ENCODE assay signal across 1 cellular context in genomic region chr3:141876381-141876890, GRCh38.
TF ChIP-seq lines count a peak whose summit lies in the region.

ATP1B3 (plus strand) TSS chr3:141876643; CDS start chr3:141876802, 159 bp downstream.

TF ChIP-seq in K562, 482 proteins besides CTCF, POLR2A, EP300 and RAD21 (continued from another document and continues in another):
- TF ChIP-seq PRDM10 (IDR thresholded peaks at IDR 0.05; ENCODE audit: partially characterized antibody) (no peak), CGGBP1 (CRISPR knock-in tag; IDR thresholded peaks at IDR 0.05) (peak; percentile 69; the same call in 1 of the 2 replicates), ETV6 (IDR thresholded peaks at IDR 0.05; ENCODE audit: borderline replicate concordance in 1 of 2, low read depth in 2 of 2, low read length in 1 of 2) (no peak), ETV6 (CRISPR knock-in tag; IDR thresholded peaks at IDR 0.05; ENCODE audit: borderline replicate concordance) (no peak), CREB5 (CRISPR knock-in tag; IDR thresholded peaks at IDR 0.05) (no peak), KLF1 (tag; IDR thresholded peaks at IDR 0.05) (no peak), SMAD4 (CRISPR knock-in tag; conservative IDR thresholded peaks at IDR 0.05) (peak; percentile 57; the same call in 1 of the 2 replicates), ZNF778 (CRISPR knock-in tag; IDR thresholded peaks at IDR 0.05) (no peak), FUS (optimal IDR thresholded peaks at IDR 0.05; ENCODE audit: low read depth, low read length) (peak; percentile 25), GTF2F1 (IDR thresholded peaks at IDR 0.05; ENCODE audit: low read depth, low read length) (peak; percentile 58; the same call in 1 of the 2 replicates), RBFOX2 (IDR thresholded peaks at IDR 0.05; ENCODE audit: low read depth, low read length) (peak; percentile 94), ZC3H11A (IDR thresholded peaks at IDR 0.05; ENCODE audit: low read depth, low read length) (no peak), ZFX (CRISPR knock-in tag; IDR thresholded peaks at IDR 0.05) (peak; percentile 73), TAF1 (IDR thresholded peaks at IDR 0.05; ENCODE audit: control insufficient read depth, extremely low read depth, insufficient read depth, low read length, severe bottlenecking) (peak; percentile 88), PHF8 (IDR thresholded peaks at IDR 0.05; ENCODE audit: borderline replicate concordance, low read length) (peak; percentile 64; the same call in 1 of the 2 replicates), SIRT6 (IDR thresholded peaks at IDR 0.05; ENCODE audit: low read depth, low read length) (no peak), NRF1 (conservative IDR thresholded peaks at IDR 0.05 in 1 of 2, IDR thresholded peaks at IDR 0.05 in 1 of 2) (peak in 1 of 2 experiments; percentile 26; a peak in 2 of 4 replicates), NONO (IDR thresholded peaks at IDR 0.05; ENCODE audit: low read depth in 2 of 2, low read length in 1 of 2) (peak in 1 of 2 experiments; percentile 91; a peak in 2 of 4 replicates), MAZ (CRISPR knock-in tag; conservative IDR thresholded peaks at IDR 0.05 in 1 of 2, IDR thresholded peaks at IDR 0.05 in 1 of 2) (peak in 1 of 2 experiments; percentile 3; a peak in 1 of 4 replicates), ZC3H4 (CRISPR knock-in tag; IDR thresholded peaks at IDR 0.05; ENCODE audit: borderline replicate concordance) (0 out of 2 replicates have a peak, but pooled peaks have one; percentile 60), ZNF511 (CRISPR knock-in tag; IDR thresholded peaks at IDR 0.05) (no peak), ILF3 (IDR thresholded peaks at IDR 0.05; ENCODE audit: borderline replicate concordance) (no peak), NFYB (IDR thresholded peaks at IDR 0.05; ENCODE audit: extremely low read depth, insufficient read length) (peak; percentile 21), ARID4B (CRISPR knock-in tag; IDR thresholded peaks at IDR 0.05) (peak; percentile 28; the same call in 1 of the 2 replicates), ZNF280B (CRISPR knock-in tag; IDR thresholded peaks at IDR 0.05) (no peak), ZC3H8 (IDR thresholded peaks at IDR 0.05) (no peak), HDAC1 (IDR thresholded peaks at IDR 0.05) (peak in 1 of 2 experiments; percentile 39; a peak in 1 of 4 replicates), TOE1 (IDR thresholded peaks at IDR 0.05; ENCODE audit: borderline replicate concordance) (no peak), TOE1 (CRISPR knock-in tag; IDR thresholded peaks at IDR 0.05; ENCODE audit: borderline replicate concordance, low read depth) (no peak), POLR2H (tag; IDR thresholded peaks at IDR 0.05; ENCODE audit: low read depth) (peak; percentile 87), BCLAF1 (IDR thresholded peaks at IDR 0.05; ENCODE audit: borderline replicate concordance in 1 of 2, control insufficient read depth in 1 of 2, low read depth in 2 of 2, low read length in 1 of 2) (no peak), MYC (IDR thresholded peaks at IDR 0.05; ENCODE audit: low read depth, low read length) (peak; percentile 4; the same call in 1 of the 2 replicates), MYC (CRISPR knock-in tag; IDR thresholded peaks at IDR 0.05; ENCODE audit: borderline replicate concordance, low read depth) (no peak), HMG20A (CRISPR knock-in tag; conservative IDR thresholded peaks at IDR 0.05) (no peak), ZNF740 (CRISPR knock-in tag; IDR thresholded peaks at IDR 0.05) (peak; percentile 47; the same call in 1 of the 2 replicates), ZNF740 (tag; IDR thresholded peaks at IDR 0.05) (no peak), TSHZ1 (CRISPR knock-in tag; IDR thresholded peaks at IDR 0.05) (no peak)
